Comparison of ENCODE assay signal across 12 cellular contexts in the genomic region with DNA sequence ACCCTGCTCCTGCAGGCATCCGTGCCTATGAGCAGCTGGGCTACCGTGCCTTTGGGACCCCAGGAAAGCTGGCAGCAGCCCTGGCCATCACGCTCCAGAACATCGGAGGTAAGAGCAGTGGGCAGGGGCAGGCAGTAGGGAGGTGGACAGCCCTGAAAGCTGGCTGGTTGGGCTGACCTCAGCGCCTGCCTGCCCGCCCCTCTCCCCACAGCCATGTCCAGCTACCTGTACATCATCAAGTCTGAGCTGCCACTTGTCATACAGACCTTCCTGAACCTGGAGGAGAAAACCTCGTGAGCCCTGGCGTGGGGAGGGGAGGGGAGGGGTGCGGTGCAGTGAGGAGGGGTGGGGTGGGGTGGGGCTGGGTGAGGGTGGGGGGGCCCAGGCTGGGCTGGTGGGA. TPM values are rescaled to one million over a fixed set of nuclear protein-coding genes. Genes with fewer than 3 reads are reported as not detected.
"Had no signal": no experiment of that assay in that cellular context is flagged by ENCODE, and none has a peak within 500 bp of the region (broad histone marks: within the 10 kb centered on the region; RNA-seq: fewer than 3 reads in every experiment).

No MANE protein-coding gene starts in this region.

- H3K36me3 ChIP-seq: HAP-1 had no signal

- H2AFZ ChIP-seq: GM23248 had no signal

- ATAC-seq: HCT116, HepG2 had no signal

- H3K4me3 ChIP-seq: GM23248, HAP-1 had no signal

- FAIRE-seq: HepG2 had no signal

- DNase-seq: GM23248, GOT3, H7, HFFc6, KBM-7 had no signal

- H3K27ac ChIP-seq: GM23248, HL-60 had no signal

- H3K9me3 ChIP-seq: HAP-1 had no signal

- H3K4me1 ChIP-seq: HAP-1 had no signal

RNA-seq across cellular contexts. Expression of a gene that starts 10.5 kb away (rescaled TPM):
- total RNA-seq: GM23248, H4, HT1080 had no signal
- polyA plus RNA-seq: IgD-negative memory B cell had no signal

RNA-seq across cellular contexts. Expression of a gene that starts 24.1 kb away (rescaled TPM):
- total RNA-seq: GM23248, H4, H7, HFFc6, HT1080 had no signal
- polyA plus RNA-seq: GM23248, HepG2, IgD-negative memory B cell had no signal

RNA-seq across cellular contexts. Expression of a gene that starts 53.4 kb away (rescaled TPM):
- polyA plus RNA-seq: IgD-negative memory B cell had no signal
